22 cellular contexts compared by ENCODE assay signal in genomic region chr3:13053425-13053824, GRCh38.
"Had no signal": no experiment of that assay in that cellular context is flagged by ENCODE, and none has a peak within 500 bp of the region (broad histone marks: within the 10 kb centered on the region; RNA-seq: fewer than 3 reads in every experiment).

No MANE protein-coding gene starts in this region.

- H3K4me3 Mint-ChIP-seq: activated CD4-positive, alpha-beta memory T cell treated with anti-CD3 and anti-CD28 coated beads for 36 hours; activated CD4-positive, alpha-beta T cell treated with anti-CD3 and anti-CD28 coated beads for 36 hours; dendritic cell treated with granulocyte-macrophage colony-stimulating factor and Interleukin-4, amounts not matched to agents 40 ng/mL and 50 ng/mL, for 4 days; effector memory CD8-positive, alpha-beta T cell; immature natural killer cell; mesothelial cell of epicardium; neural crest cell; stimulated activated effector memory CD8-positive, alpha-beta T cell treated with anti-CD3 and anti-CD28 coated beads, Interleukin-12 subunit alpha, Interleukin-12 subunit beta, amount 100 ng/mL, for 72 hours; T-cell had no signal

- ATAC-seq: activated CD4-positive, alpha-beta T cell treated with anti-CD3 and anti-CD28 coated beads for 36 hours; activated naive CD4-positive, alpha-beta T cell treated with anti-CD3 and anti-CD28 coated beads, Interleukin-2, amount 50 U/mL, for 72 hours; effector memory CD8-positive, alpha-beta T cell; lower lobe of right lung; stimulated activated effector memory CD8-positive, alpha-beta T cell treated with anti-CD3 and anti-CD28 coated beads, Interleukin-12 subunit alpha, Interleukin-12 subunit beta, amount 100 ng/mL, for 72 hours; T-cell had no signal

- H3K36me3 Mint-ChIP-seq: activated CD4-positive, alpha-beta memory T cell treated with anti-CD3 and anti-CD28 coated beads for 36 hours; activated naive CD4-positive, alpha-beta T cell treated with anti-CD3 and anti-CD28 coated beads, Interleukin-2, amount 50 U/mL, for 72 hours; immature natural killer cell; mesothelial cell of epicardium; stimulated activated effector memory CD8-positive, alpha-beta T cell treated with anti-CD3 and anti-CD28 coated beads, Interleukin-12 subunit alpha, Interleukin-12 subunit beta, amount 100 ng/mL, for 72 hours had no signal

- H3K27ac Mint-ChIP-seq: activated CD4-positive, alpha-beta memory T cell treated with anti-CD3 and anti-CD28 coated beads for 36 hours; activated CD4-positive, alpha-beta T cell treated with anti-CD3 and anti-CD28 coated beads for 36 hours; dendritic cell treated with granulocyte-macrophage colony-stimulating factor and Interleukin-4, amounts not matched to agents 40 ng/mL and 50 ng/mL, for 4 days; mesothelial cell of epicardium; stimulated activated effector memory CD8-positive, alpha-beta T cell treated with anti-CD3 and anti-CD28 coated beads, Interleukin-12 subunit alpha, Interleukin-12 subunit beta, amount 100 ng/mL, for 72 hours; T-cell had no signal

- H3K4me1 ChIP-seq: lower lobe of right lung, vagina had no signal

- H3K27ac ChIP-seq: brain microvascular endothelial cell, epithelial cell of prostate, lower lobe of right lung, ovary, vagina, VCaP had no signal

- H3K4me3 ChIP-seq: lower lobe of right lung, ovary, tibial nerve, vagina had no signal

- DNase-seq: activated CD4-positive, alpha-beta memory T cell treated with anti-CD3 and anti-CD28 coated beads for 36 hours; activated CD4-positive, alpha-beta T cell treated with anti-CD3 and anti-CD28 coated beads for 36 hours; activated effector memory CD4-positive, alpha-beta T cell treated with anti-CD3 and anti-CD28 coated beads, Interleukin-2, amount 50 U/mL, for 16 hours; activated T-cell treated with anti-CD3 and anti-CD28 coated beads, Interleukin-2, amount 50 U/mL, for 48 hours; brain microvascular endothelial cell; cerebellar nuclear complex; effector memory CD8-positive, alpha-beta T cell; foreskin melanocyte; immature natural killer cell; lower lobe of right lung; T-cell; T1000 had no signal

- H3K27me3 Mint-ChIP-seq: activated CD4-positive, alpha-beta T cell treated with anti-CD3 and anti-CD28 coated beads for 36 hours; effector memory CD8-positive, alpha-beta T cell had no signal

- H3K9me3 ChIP-seq: lower lobe of right lung, ovary, tibial nerve, vagina had no signal

- H3K4me1 Mint-ChIP-seq: activated CD4-positive, alpha-beta T cell treated with anti-CD3 and anti-CD28 coated beads for 36 hours had no signal

- H3K27me3 ChIP-seq: brain microvascular endothelial cell, ovary, tibial nerve, vagina had no signal

- H3K9me3 Mint-ChIP-seq: activated CD4-positive, alpha-beta memory T cell treated with anti-CD3 and anti-CD28 coated beads for 36 hours; activated naive CD4-positive, alpha-beta T cell treated with anti-CD3 and anti-CD28 coated beads, Interleukin-2, amount 50 U/mL, for 72 hours; dendritic cell treated with granulocyte-macrophage colony-stimulating factor and Interleukin-4, amounts not matched to agents 40 ng/mL and 50 ng/mL, for 4 days; effector memory CD8-positive, alpha-beta T cell; immature natural killer cell; mesothelial cell of epicardium; neural crest cell; stimulated activated effector memory CD8-positive, alpha-beta T cell treated with anti-CD3 and anti-CD28 coated beads, Interleukin-12 subunit alpha, Interleukin-12 subunit beta, amount 100 ng/mL, for 72 hours; T-cell had no signal

- H3K36me3 ChIP-seq: brain microvascular endothelial cell, lower lobe of right lung, ovary, tibial nerve, vagina had no signal
